In the genomic region with DNA sequence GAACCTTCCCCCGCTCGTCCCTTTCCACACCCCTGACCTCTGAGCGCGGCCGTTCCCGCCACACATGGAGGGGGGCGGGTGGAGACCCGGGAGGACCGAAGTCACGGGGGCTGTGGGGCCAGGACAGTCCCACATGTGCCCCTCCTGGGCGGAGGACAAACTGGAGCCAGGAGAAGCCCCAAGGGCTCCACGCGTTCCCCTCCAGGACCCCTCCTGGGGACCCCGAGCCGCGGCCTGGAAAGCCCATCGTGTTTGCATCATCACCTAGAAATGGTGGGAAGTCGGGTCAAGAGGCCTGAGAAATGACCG, we compare ENCODE assay signal across 8 cellular contexts. TPM values are rescaled to one million over a fixed set of nuclear protein-coding genes. Genes with fewer than 3 reads are reported as not detected.
DNase-seq lines count a peak whose midpoint lies in the region; ATAC-seq and TF ChIP-seq lines count a peak whose summit lies in the region.

No MANE protein-coding gene starts in this region.

- no peaks in the 10 kb centered on the region for H3K36me3 ChIP-seq in A673 (ENCODE audit: insufficient read depth, low read length, poor library complexity, severe bottlenecking)
- no peaks in the 10 kb centered on the region for H3K36me3 ChIP-seq in HUES48 (ENCODE audit: control insufficient read depth, insufficient read depth, low read length)

- TF ChIP-seq CTCF in A673 (conservative IDR thresholded peaks at IDR 0.05; ENCODE audit: low read depth, low read length) (no peak), chondrocyte (IDR thresholded peaks at IDR 0.05) (no peak), nephron (IDR thresholded peaks at IDR 0.05; ENCODE audit: unreplicated experiment in 3 of 3) (no peak)

- ATAC-seq in HG03565 (IDR thresholded peaks at IDR 0.05; ENCODE audit: unreplicated experiment) (no peak), GM21529 (IDR thresholded peaks at IDR 0.05; ENCODE audit: unreplicated experiment) (no peak)

- H3K27ac Mint-ChIP-seq in chondrocyte (ENCODE audit: unreplicated experiment) = no peak overlapping the region
- H3K27ac Mint-ChIP-seq in nephron = no peak overlapping the region

- DNase-seq in A673 (ENCODE audit: low spot score) = no peak
- DNase-seq in chondrocyte (ENCODE audit: low spot score) = no peak
- DNase-seq in NCI-H1105 (lab: John Stamatoyannopoulos, UW) = no peak
- DNase-seq in DMS79 (lab: John Stamatoyannopoulos, UW) = no peak

- POLR2A ChIA-PET in A673 (lab: Charles Lee; ENCODE audit: low non-redundant PET) = no interaction called here

- no peak overlapping the region for H3K9ac ChIP-seq in HUES48 (ENCODE audit: low read depth, low read length)

- H3K4me1 ChIP-seq in A673 (ENCODE audit: insufficient read depth, low read length, poor library complexity, severe bottlenecking) (peaks cover 26% of the 10 kb centered on the region), HUES48 (ENCODE audit: control insufficient read depth, insufficient read depth, low read length) (peaks cover 11% of the 10 kb centered on the region)

- H3K4me3 Mint-ChIP-seq in chondrocyte (ENCODE audit: unreplicated experiment) (peak overlapping the region; percentile 62), nephron (peak overlapping the region; percentile 49 to 73 (median 70))

- H3K27me3 ChIP-seq in A673 (replicated peaks; ENCODE audit: insufficient read depth, low read depth, low read length, poor library complexity) = no peaks in the 10 kb centered on the region
- H3K27me3 ChIP-seq in HUES48 (ENCODE audit: control insufficient read depth, insufficient read depth, low read length) = peaks cover 30% of the 10 kb centered on the region

- H3K27ac ChIP-seq in A673 (ENCODE audit: low read depth, low read length, poor library complexity, severe bottlenecking) (no peak overlapping the region), HUES48 (ENCODE audit: low read depth, low read length) (no peak overlapping the region)

- no peaks in the 10 kb centered on the region for H3K36me3 Mint-ChIP-seq in chondrocyte (ENCODE audit: low read depth)
- peaks cover 2% of the 10 kb centered on the region for H3K36me3 Mint-ChIP-seq in nephron (ENCODE audit: low read depth)

- intact Hi-C loops in A673 (cut with micrococcal nuclease; ENCODE audit: unreplicated experiment) = no loop called here

- H3K4me1 Mint-ChIP-seq in chondrocyte (ENCODE audit: low read depth) = peaks cover 55% of the 10 kb centered on the region
- H3K4me1 Mint-ChIP-seq in nephron = peaks cover 44% of the 10 kb centered on the region

- CTCF ChIA-PET in A673 (lab: Charles Lee) = no interaction called here

- H3K27me3 Mint-ChIP-seq in chondrocyte (ENCODE audit: low read depth) = no peaks in the 10 kb centered on the region
- peaks cover 22% of the 10 kb centered on the region for H3K27me3 Mint-ChIP-seq in nephron (ENCODE audit: low read depth)

- no TSS peak for BruUV-seq in A673 (replicated peaks; lab: Mats Ljungman, UMichigan)

- H3K4me3 ChIP-seq in A673 (ENCODE audit: low read depth, low read length, poor library complexity, severe bottlenecking) = peak overlapping the region; percentile 87
- peak overlapping the region; percentile 62 for H3K4me3 ChIP-seq in HUES48 (ENCODE audit: low read depth, low read length)

- H3K9me3 ChIP-seq in A673 (ENCODE audit: low read depth, low read length, poor library complexity, severe bottlenecking) (no peaks in the 10 kb centered on the region), HUES48 (ENCODE audit: control insufficient read depth, insufficient read depth, low read length) (no peaks in the 10 kb centered on the region)

- no peaks in the 10 kb centered on the region for H3K9me3 Mint-ChIP-seq in chondrocyte (ENCODE audit: low read depth)
- no peaks in the 10 kb centered on the region for H3K9me3 Mint-ChIP-seq in nephron

RNA-seq across cellular contexts. Expression of a gene that starts 0.6 kb away (rescaled TPM):
- total RNA-seq in A673 (2021) = 47.6 and 67.9 TPM in 2 replicates
- total RNA-seq in chondrocyte = 114 to 129 TPM (median 119 TPM) in 3 replicates
